20 cellular contexts compared by ENCODE assay signal in genomic region chr3:39644176-39644575, GRCh38.
A peak's percentile ranks its signal among the peaks of the same experiment; 100 is the strongest.
DNase-seq lines count a peak whose midpoint lies in the region; TF ChIP-seq lines count a peak whose summit lies in the region.
"Had no signal": no experiment of that assay in that cellular context is flagged by ENCODE, and none has a peak within 500 bp of the region (broad histone marks: within the 10 kb centered on the region; RNA-seq: fewer than 3 reads in every experiment).

No MANE protein-coding gene starts in this region.

- DNase-seq in AG08395 (ENCODE audit: low spot score) (peak; percentile 76), HFF-Myc (ENCODE audit: extremely low read depth, low read depth) (peak; percentile 48), SKM-1 treated with dmso at 0.1 percent for 144 hours (lab: John Stamatoyannopoulos, UW; ENCODE audit: unreplicated experiment) (peak; percentile 54), fibroblast of pulmonary artery (ENCODE audit: low read depth) (peak; percentile 81), KG1 (lab: John Stamatoyannopoulos, UW) (no peak), NCI-H748 treated with DMSO at 0.1 percent for 48 hours (lab: John Stamatoyannopoulos, UW) (no peak), superior temporal gyrus (ENCODE audit: extremely low spot score) (no peak), ACHN (no peak)
- DNase-seq: activated CD8-positive, alpha-beta memory T cell treated with anti-CD3 and anti-CD28 coated beads for 24 hours; amygdala; BE2C; dermis blood vessel endothelial cell; DMS153; Karpas-422; NCI-H187 treated with DMSO at 0.1 percent for 48 hours; NCI-H510A; PC-3; small intestine; upper lobe of right lung; WERI-Rb-1 had no signal

- H3K4me3 ChIP-seq in HFF-Myc (replicated peaks; ENCODE audit: low read depth, low read length), result no peak overlapping the region
- no peak overlapping the region for H3K4me3 ChIP-seq in fibroblast of pulmonary artery (replicated peaks; ENCODE audit: low read depth, low read length)
- H3K4me3 ChIP-seq: upper lobe of right lung had no signal

- TF ChIP-seq CTCF in HFF-Myc (IDR thresholded peaks at IDR 0.05; ENCODE audit: low read depth, low read length, missing control alignments) (no peak), fibroblast of pulmonary artery (IDR thresholded peaks at IDR 0.05; ENCODE audit: low read length, missing control alignments) (no peak)

- in situ Hi-C loops in ACHN (cut with HindIII; ENCODE audit: low pct_ligation_motif_present, low pct_unique_long_range_greater_than_20kb, low sequenced_read_pairs), result no loop called here

Comparison
In these comparisons a context has a peak if more than half of its experiments do, and no peak if none do; other contexts are left out.
1. DNase-seq: peak in AG08395 (single experiment), HFF-Myc (single experiment), SKM-1 treated with dmso at 0.1 percent for 144 hours (single experiment) and fibroblast of pulmonary artery (single experiment); none in KG1 (single experiment), NCI-H748 treated with DMSO at 0.1 percent for 48 hours (single experiment), superior temporal gyrus (single experiment) and ACHN (single experiment).